In the genomic region with DNA sequence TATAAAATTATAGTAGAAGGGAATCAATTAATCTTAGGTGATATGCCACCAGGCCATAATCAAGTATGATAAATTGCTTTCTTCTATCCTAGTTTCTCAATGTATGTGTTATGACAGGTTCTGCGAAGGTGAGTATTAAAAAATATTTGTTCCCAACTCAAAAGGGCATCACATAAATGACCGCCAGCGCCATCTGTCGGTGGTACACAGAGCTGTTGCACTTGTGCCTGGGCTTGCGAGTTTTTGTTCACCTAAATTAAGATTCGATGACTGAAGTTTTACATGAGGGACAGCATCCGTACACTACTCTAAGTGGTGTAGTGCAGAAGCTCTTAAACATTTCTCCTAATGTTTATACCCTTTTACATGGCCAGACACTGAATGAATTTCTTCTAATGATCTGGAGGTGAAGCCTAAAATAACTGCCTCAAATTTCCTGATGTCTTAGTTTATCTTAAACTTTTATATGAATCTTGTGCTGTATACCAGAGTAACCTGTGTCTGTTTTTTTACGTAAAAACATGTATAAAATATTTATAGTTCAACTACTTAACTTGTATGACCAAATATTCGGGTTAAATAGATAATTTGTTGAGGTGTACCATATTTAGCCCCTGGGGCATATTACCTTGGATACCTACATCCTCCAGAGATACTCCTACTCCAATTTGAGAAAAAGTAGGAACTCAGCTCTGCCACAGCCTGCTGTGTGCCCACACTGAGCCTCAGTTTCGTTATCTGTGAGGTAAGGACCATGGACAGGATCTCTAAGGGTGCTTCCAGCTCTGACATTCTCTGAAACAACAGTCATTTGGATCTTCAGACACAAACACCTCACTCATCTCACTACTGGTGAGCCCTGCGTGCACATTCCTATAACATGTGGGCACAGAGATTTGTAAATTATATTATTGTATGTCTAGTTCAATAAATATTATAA, we compare ENCODE assay signal across 8 cellular contexts.
A peak's percentile ranks its signal among the peaks of the same experiment; 100 is the strongest.
DNase-seq lines count a peak whose midpoint lies in the region; ATAC-seq lines count a peak whose summit lies in the region.

No MANE protein-coding gene starts in this region.

- H3K27ac Mint-ChIP-seq in activated T-cell treated with anti-CD3 and anti-CD28 coated beads, Interleukin-2, amount 50 U/mL, for 72 hours: no peak overlapping the region

- DNase-seq in activated T-cell treated with anti-CD3 and anti-CD28 coated beads, Interleukin-2, amount 50 U/mL, for 72 hours: peak; percentile 4 to 18
- DNase-seq in activated T-cell treated with anti-CD3 and anti-CD28 coated beads, Interleukin-2, amount 50 U/mL, for 1 hour: no peak
- DNase-seq in LHCN-M2 (ENCODE audit: low read depth) (peak; percentile 39), UCSD-AML1 (lab: John Stamatoyannopoulos, UW; ENCODE audit: unreplicated experiment) (peak; percentile 38), glomerular visceral epithelial cell (ENCODE audit: extremely low spot score) (peak; percentile 53), putamen (ENCODE audit: low spot score) (peak; percentile 52), cortex of kidney (lab: John Stamatoyannopoulos, UW) (no peak)

- no peak for ATAC-seq in activated T-cell treated with anti-CD3 and anti-CD28 coated beads, Interleukin-2, amount 50 U/mL, for 72 hours (replicated peaks in 1 of 2)
- ATAC-seq in GM18907 (IDR thresholded peaks at IDR 0.05; ENCODE audit: unreplicated experiment): no peak

- no peaks in the 10 kb centered on the region for H3K4me1 Mint-ChIP-seq in activated T-cell treated with anti-CD3 and anti-CD28 coated beads, Interleukin-2, amount 50 U/mL, for 72 hours (ENCODE audit: low read depth)

- H3K36me3 Mint-ChIP-seq in activated T-cell treated with anti-CD3 and anti-CD28 coated beads, Interleukin-2, amount 50 U/mL, for 72 hours (ENCODE audit: insufficient read depth in 2 of 2): no peaks in the 10 kb centered on the region

- H3K4me3 Mint-ChIP-seq in activated T-cell treated with anti-CD3 and anti-CD28 coated beads, Interleukin-2, amount 50 U/mL, for 72 hours: no peak overlapping the region

- H3K9me3 Mint-ChIP-seq in activated T-cell treated with anti-CD3 and anti-CD28 coated beads, Interleukin-2, amount 50 U/mL, for 72 hours: peaks cover 0 to 2% of the 10 kb centered on the region in 2 donors

- H3K27me3 Mint-ChIP-seq in activated T-cell treated with anti-CD3 and anti-CD28 coated beads, Interleukin-2, amount 50 U/mL, for 72 hours (ENCODE audit: low read depth): peaks cover 4% of the 10 kb centered on the region

Comparison
In these comparisons a context has a peak if more than half of its experiments do, and no peak if none do; other contexts are left out.
1. DNase-seq: peak in activated T-cell treated with anti-CD3 and anti-CD28 coated beads, Interleukin-2, amount 50 U/mL, for 72 hours (2 of 2), LHCN-M2 (single experiment), UCSD-AML1 (single experiment), glomerular visceral epithelial cell (single experiment) and putamen (single experiment); none in activated T-cell treated with anti-CD3 and anti-CD28 coated beads, Interleukin-2, amount 50 U/mL, for 1 hour (single experiment) and cortex of kidney (single experiment).